1 cellular context compared by ENCODE assay signal in genomic region chr4:106266201-106266600, GRCh38.
TF ChIP-seq lines count a peak whose summit lies in the region.

No MANE protein-coding gene starts in this region.

TF ChIP-seq in GM23338, 12 proteins besides CTCF, POLR2A, EP300 and RAD21 (continued from another document):
- no peak for TF ChIP-seq REST (IDR thresholded peaks at IDR 0.05; ENCODE audit: unreplicated experiment)
- TF ChIP-seq POLR2AphosphoS5 (IDR thresholded peaks at IDR 0.05; ENCODE audit: low read depth): no peak
- no peak for TF ChIP-seq NANOG (IDR thresholded peaks at IDR 0.05; ENCODE audit: borderline replicate concordance)
- no peak for TF ChIP-seq EZH2phosphoT487 (IDR thresholded peaks at IDR 0.05; ENCODE audit: unreplicated experiment)
- no peak for TF ChIP-seq JUNB (IDR thresholded peaks at IDR 0.05; ENCODE audit: unreplicated experiment)
- no peak for TF ChIP-seq STAT1 (IDR thresholded peaks at IDR 0.05; ENCODE audit: unreplicated experiment)
- no peak for TF ChIP-seq CREB1 (CRISPR knock-in tag; IDR thresholded peaks at IDR 0.05; ENCODE audit: low read depth)
- no peak for TF ChIP-seq ZNF331 (CRISPR knock-in tag; IDR thresholded peaks at IDR 0.05; ENCODE audit: low read depth)
- no peak for TF ChIP-seq EZH2 (IDR thresholded peaks at IDR 0.05; ENCODE audit: low read depth, unreplicated experiment)
- no peak for TF ChIP-seq ETS1 (IDR thresholded peaks at IDR 0.05)
- no peak for TF ChIP-seq ZNF114 (CRISPR knock-in tag; IDR thresholded peaks at IDR 0.05)
